ENCODE assay signal across 8 cellular contexts in genomic region chr22:30386960-30387848, GRCh38. TPM values are rescaled to one million over a fixed set of nuclear protein-coding genes. Genes with fewer than 3 reads are reported as not detected.
DNase-seq lines count a peak whose midpoint lies in the region; ATAC-seq and TF ChIP-seq lines count a peak whose summit lies in the region.

Gene RNF215, minus strand, starts transcription at chr22:30387411. Its CDS starts 98 bp downstream, at chr22:30387313.

- H3K79me2 ChIP-seq in fibroblast of lung (ENCODE audit: control insufficient read depth, insufficient read depth, low read length), result no peaks in the 10 kb centered on the region

- TF ChIP-seq CTCF in Panc1 (IDR thresholded peaks at IDR 0.05), result peak; percentile 95
- TF ChIP-seq CTCF in fibroblast of lung (conservative IDR thresholded peaks at IDR 0.05 in 1 of 2, IDR thresholded peaks at IDR 0.05 in 1 of 2; ENCODE audit: low read depth in 1 of 2, low read length in 2 of 2), result peak; percentile 51 to 58

- H3K4me1 ChIP-seq in CD4-positive, CD25-positive, alpha-beta regulatory T cell (ENCODE audit: control insufficient read depth, insufficient read depth, low read length, poor library complexity, severe bottlenecking), result peaks cover 11% of the 10 kb centered on the region
- peaks cover 6% of the 10 kb centered on the region; the same call in 1 of the 2 replicates for H3K4me1 ChIP-seq in Panc1 (ENCODE audit: control insufficient read depth, insufficient read depth, low read length)
- H3K4me1 ChIP-seq in fibroblast of lung (ENCODE audit: control insufficient read depth, extremely low read depth, insufficient read depth, low read length), result peaks cover 3% of the 10 kb centered on the region

- no TSS peak for BruUV-seq in Panc1 (replicated peaks; lab: Mats Ljungman, UMichigan)

- H3K9ac ChIP-seq in fibroblast of lung (ENCODE audit: insufficient read depth, low read length), result peak within 1 kb of the TSS; percentile 69

- no peak within 1 kb of the TSS for H3K27ac ChIP-seq in CD4-positive, CD25-positive, alpha-beta regulatory T cell (ENCODE audit: insufficient read depth, low read length, poor library complexity, severe bottlenecking)
- H3K27ac ChIP-seq in Panc1 (ENCODE audit: low read length) (peak within 1 kb of the TSS; percentile 79), fibroblast of lung (ENCODE audit: insufficient read depth, low read length) (peak within 1 kb of the TSS; percentile 38)

- H3K4me1 Mint-ChIP-seq in CD4-positive, CD25-positive, alpha-beta regulatory T cell, result peaks cover 4 to 22% (median 11%) of the 10 kb centered on the region in 4 donors
- peaks cover 14 to 28% (median 24%) of the 10 kb centered on the region in 4 donors for H3K4me1 Mint-ChIP-seq in naive thymus-derived CD8-positive, alpha-beta T cell
- peaks cover 21 to 38% of the 10 kb centered on the region in 2 donors for H3K4me1 Mint-ChIP-seq in stimulated activated naive B cell treated with anti-CD40 and anti-IgM and Interleukin-4, amounts not matched to agents 10 μg/mL and 1 μg/mL and 100 μg/mL, for 72 hours

- peak within 1 kb of the TSS; percentile 85 for H2AFZ ChIP-seq in fibroblast of lung (ENCODE audit: low read length)

- no peaks in the 10 kb centered on the region for H3K27me3 ChIP-seq in CD4-positive, CD25-positive, alpha-beta regulatory T cell (ENCODE audit: control insufficient read depth, insufficient read depth, low read length)
- no peaks in the 10 kb centered on the region for H3K27me3 ChIP-seq in Panc1 (ENCODE audit: control insufficient read depth, insufficient read depth, low read length)
- H3K27me3 ChIP-seq in fibroblast of lung (ENCODE audit: control insufficient read depth, insufficient read depth, low read length), result no peaks in the 10 kb centered on the region

- peak; percentile 87 for ATAC-seq in CD4-positive, CD25-positive, alpha-beta regulatory T cell (ENCODE audit: low read depth in 2 of 2)
- peak; percentile 85 for ATAC-seq in GM19452 (IDR thresholded peaks at IDR 0.05; ENCODE audit: unreplicated experiment)
- peak; percentile 95 for ATAC-seq in Panc1
- ATAC-seq in naive thymus-derived CD8-positive, alpha-beta T cell, result peak; percentile 78
- peak; percentile 82 to 85 for ATAC-seq in stimulated activated naive B cell treated with anti-CD40 and anti-IgM and Interleukin-4, amounts not matched to agents 10 μg/mL and 1 μg/mL and 100 μg/mL, for 72 hours (replicated peaks)

- H3K36me3 ChIP-seq in CD4-positive, CD25-positive, alpha-beta regulatory T cell (ENCODE audit: control insufficient read depth, insufficient read depth, low read length), result no peaks in the 10 kb centered on the region
- H3K36me3 ChIP-seq in Panc1 (ENCODE audit: control insufficient read depth, insufficient read depth, low read length) (peaks cover 2% of the 10 kb centered on the region; the same call in 1 of the 2 replicates), fibroblast of lung (ENCODE audit: control insufficient read depth, insufficient read depth, low read length) (peaks cover 4% of the 10 kb centered on the region)

- POLR2A ChIA-PET in Panc1 (lab: Charles Lee), result no interaction called here
- POLR2A ChIA-PET in naive thymus-derived CD8-positive, alpha-beta T cell (lab: Charles Lee), result interaction anchor here (0.5 to 14.3 kb wide), 11 partner anchors 31 to 286 kb away, joined by 3 to 198 read pairs (median 4); partner anchors contain the start of genes CASTOR1, CCDC157, MTFP1 and SF3A1

- CTCF ChIA-PET in Panc1 (lab: Charles Lee), result interaction anchor here (0.6 to 1.0 kb wide), 4 partner anchors 8 to 99 kb away, joined by 3 to 12 read pairs (median 4); partner anchors contain the start of gene SEC14L2

- no peaks in the 10 kb centered on the region for H4K20me1 ChIP-seq in fibroblast of lung (ENCODE audit: control insufficient read depth, extremely low read depth, insufficient read depth, low read length)

- H3K4me3 ChIP-seq in CD4-positive, CD25-positive, alpha-beta regulatory T cell (ENCODE audit: low read depth, low read length), result no peak within 1 kb of the TSS
- H3K4me3 ChIP-seq in Panc1 (ENCODE audit: low read depth in 2 of 2, low read length in 2 of 2) (peak within 1 kb of the TSS; percentile 49 to 60), fibroblast of lung (replicated peaks in 1 of 4; ENCODE audit: control extremely low read depth in 1 of 4, insufficient read depth in 1 of 4, low read depth in 3 of 4, low read length in 4 of 4) (peak within 1 kb of the TSS; percentile 59 to 68 (median 64))

- H3K4me2 ChIP-seq in fibroblast of lung (ENCODE audit: extremely low read depth, insufficient read depth, low read length), result peak within 1 kb of the TSS; percentile 83

- H3K9me3 ChIP-seq in CD4-positive, CD25-positive, alpha-beta regulatory T cell (ENCODE audit: control insufficient read depth in 2 of 2, low read length in 2 of 2), result no peaks in the 10 kb centered on the region
- H3K9me3 ChIP-seq in Panc1 (ENCODE audit: control insufficient read depth, insufficient read depth, low read depth, low read length) (no peaks in the 10 kb centered on the region), fibroblast of lung (ENCODE audit: control insufficient read depth, insufficient read depth, low read depth, low read length) (no peaks in the 10 kb centered on the region)

- peaks cover 13% of the 10 kb centered on the region for H3K27me3 Mint-ChIP-seq in CD4-positive, CD25-positive, alpha-beta regulatory T cell
- no peaks in the 10 kb centered on the region for H3K27me3 Mint-ChIP-seq in naive thymus-derived CD8-positive, alpha-beta T cell
- peaks cover 5 to 6% of the 10 kb centered on the region in 2 donors for H3K27me3 Mint-ChIP-seq in stimulated activated naive B cell treated with anti-CD40 and anti-IgM and Interleukin-4, amounts not matched to agents 10 μg/mL and 1 μg/mL and 100 μg/mL, for 72 hours

- H3K4me3 Mint-ChIP-seq in CD4-positive, CD25-positive, alpha-beta regulatory T cell, result peak within 1 kb of the TSS; percentile 82 to 90 (median 86)
- H3K4me3 Mint-ChIP-seq in naive thymus-derived CD8-positive, alpha-beta T cell, result peak within 1 kb of the TSS; percentile 61 to 91 (median 80)
- peak within 1 kb of the TSS; percentile 80 to 87 for H3K4me3 Mint-ChIP-seq in stimulated activated naive B cell treated with anti-CD40 and anti-IgM and Interleukin-4, amounts not matched to agents 10 μg/mL and 1 μg/mL and 100 μg/mL, for 72 hours

- no peaks in the 10 kb centered on the region for H3K9me3 Mint-ChIP-seq in CD4-positive, CD25-positive, alpha-beta regulatory T cell
- H3K9me3 Mint-ChIP-seq in naive thymus-derived CD8-positive, alpha-beta T cell, result no peaks in the 10 kb centered on the region
- no peaks in the 10 kb centered on the region for H3K9me3 Mint-ChIP-seq in stimulated activated naive B cell treated with anti-CD40 and anti-IgM and Interleukin-4, amounts not matched to agents 10 μg/mL and 1 μg/mL and 100 μg/mL, for 72 hours

- DNase-seq in CD4-positive, CD25-positive, alpha-beta regulatory T cell, result peak; percentile 78 to 79 (median 78)
- peak; percentile 51 for DNase-seq in HT1080 (ENCODE audit: low read depth)
- DNase-seq in Panc1 (ENCODE audit: low read depth, low spot score), result no peak
- DNase-seq in activated T-helper 1 cell treated with anti-CD3 and anti-CD28 coated beads, Interleukin-2, amount 50 U/mL, for 16 hours (ENCODE audit: low read depth in 1 of 2, low spot score in 1 of 2), result peak; percentile 59 to 77
- DNase-seq in fibroblast of lung (ENCODE audit: low read depth in 2 of 2), result peak; percentile 54 to 71
- peak; percentile 61 to 90 (median 81) for DNase-seq in naive thymus-derived CD8-positive, alpha-beta T cell
- DNase-seq in stimulated activated naive B cell treated with anti-CD40 and anti-IgM and Interleukin-4, amounts not matched to agents 10 μg/mL and 1 μg/mL and 100 μg/mL, for 72 hours, result peak; percentile 76

- in situ Hi-C loops in Panc1 (cut with HindIII; ENCODE audit: low pct_unique_long_range_greater_than_20kb, low sequenced_read_pairs), result no loop called here

- peak within 1 kb of the TSS in 1 of 3 donors; percentile 71 for H3K27ac Mint-ChIP-seq in CD4-positive, CD25-positive, alpha-beta regulatory T cell
- H3K27ac Mint-ChIP-seq in naive thymus-derived CD8-positive, alpha-beta T cell, result peak within 1 kb of the TSS in 8 of 10 donors; percentile 55 to 93 (median 84)
- H3K27ac Mint-ChIP-seq in stimulated activated naive B cell treated with anti-CD40 and anti-IgM and Interleukin-4, amounts not matched to agents 10 μg/mL and 1 μg/mL and 100 μg/mL, for 72 hours, result peak within 1 kb of the TSS; percentile 93

- intact Hi-C loops in Panc1 (cut with micrococcal nuclease; ENCODE audit: unreplicated experiment), result loop anchor here (5.0 kb wide), 1 partner anchor 100 kb away; the partner anchor contains the start of gene CASTOR1

- H3K36me3 Mint-ChIP-seq in CD4-positive, CD25-positive, alpha-beta regulatory T cell, result no peaks in the 10 kb centered on the region
- H3K36me3 Mint-ChIP-seq in naive thymus-derived CD8-positive, alpha-beta T cell, result no peaks in the 10 kb centered on the region
- H3K36me3 Mint-ChIP-seq in stimulated activated naive B cell treated with anti-CD40 and anti-IgM and Interleukin-4, amounts not matched to agents 10 μg/mL and 1 μg/mL and 100 μg/mL, for 72 hours, result peaks cover 0 to 7% of the 10 kb centered on the region in 2 donors

RNA-seq across cellular contexts. Expression of gene RNF215, which starts in this region (rescaled TPM):
- total RNA-seq in CD4-positive, CD25-positive, alpha-beta regulatory T cell, result 13.1 TPM
- under 1 TPM; 0.23 to 0.50 (median 0.42) TPM for polyA plus RNA-seq in CD4-positive, CD25-positive, alpha-beta regulatory T cell
- 13.8 and 14.6 TPM in 2 replicates for total RNA-seq in HT1080 (2014; rRNA removed; shearing (Covaris generic))
- polyA plus RNA-seq in HT1080 (2015; cell fraction: cytosol; rRNA removed), result 14.9 and 17.7 TPM in 2 replicates
- polyA plus RNA-seq in HT1080 (2015; cell fraction: nucleus; rRNA removed), result 47.9 and 53.9 TPM in 2 replicates
- total RNA-seq in Panc1 (2021; ENCODE audit: unreplicated experiment), result 35.8 TPM
- 37.7 TPM for polyA plus RNA-seq in Panc1 (2012; ENCODE audit: insufficient read length)
- total RNA-seq in fibroblast of lung, result 20.3 and 30.2 TPM in 2 replicates
- polyA plus RNA-seq in fibroblast of lung, result 4.2 and 5.3 TPM in 2 replicates
- 9.4 and 10.3 TPM in 2 replicates for polyA plus RNA-seq in fibroblast of lung (2012)
- polyA minus RNA-seq in fibroblast of lung (ENCODE audit: low replicate concordance), result 15.7 and 19.7 TPM in 2 replicates
- 1 to 10 TPM; 5.6 to 6.2 TPM for total RNA-seq in naive thymus-derived CD8-positive, alpha-beta T cell
- polyA plus RNA-seq in naive thymus-derived CD8-positive, alpha-beta T cell, result under 1 TPM; 0.14 to 0.44 (median 0.39) TPM
